In the genomic region with DNA sequence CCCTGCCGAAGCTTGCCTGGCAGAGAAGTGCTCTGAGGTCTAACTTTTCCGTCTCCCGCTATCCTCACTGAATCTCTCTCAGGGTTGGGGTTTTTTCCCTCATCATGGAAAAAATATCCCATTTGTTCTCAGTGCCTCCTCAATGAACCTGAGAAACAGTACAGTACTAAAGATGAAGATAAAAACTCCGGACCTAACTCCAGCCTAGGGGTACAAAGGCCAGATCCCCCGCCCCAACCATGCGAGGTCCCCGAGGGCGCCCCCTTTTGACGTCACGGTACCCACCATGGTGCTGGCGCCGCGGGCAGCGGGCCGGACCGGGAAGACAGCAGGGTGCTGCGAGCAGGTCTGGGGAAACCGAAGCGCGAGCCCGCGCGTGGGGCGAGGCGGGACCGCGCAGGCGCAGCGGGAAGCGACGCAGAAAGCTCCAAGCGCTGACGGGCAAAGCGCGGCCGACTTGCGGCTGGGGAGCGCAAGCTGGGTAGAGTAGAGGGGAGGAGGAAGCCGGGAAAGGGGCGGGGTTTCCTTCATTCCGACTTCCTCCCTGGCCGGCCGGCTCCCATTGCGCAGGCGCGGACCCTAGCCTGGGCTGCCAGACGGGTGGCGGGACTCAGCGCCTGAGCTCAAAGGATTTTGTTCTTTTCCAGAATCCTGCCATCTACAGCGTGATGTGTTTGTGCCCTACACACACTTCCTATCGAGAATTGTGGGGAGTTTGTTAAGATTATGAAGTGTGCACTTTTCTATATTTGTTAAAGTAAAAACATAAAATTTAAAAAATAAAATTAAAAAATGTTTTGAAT, we compare ENCODE assay signal across 8 cellular contexts. TPM values are rescaled to one million over a fixed set of nuclear protein-coding genes. Genes with fewer than 3 reads are reported as not detected.
DNase-seq lines count a peak whose midpoint lies in the region; ATAC-seq lines count a peak whose summit lies in the region.

LSM2 (minus strand) TSS at position 497 of the 803 bp plus-strand sequence; CDS start at position 288, 209 bp downstream.

- peak within 1 kb of the TSS; percentile 88 for H3K27ac ChIP-seq in effector memory CD4-positive, alpha-beta T cell (ENCODE audit: insufficient read depth, low read length, poor library complexity, severe bottlenecking)

- H3K4me1 ChIP-seq in effector memory CD4-positive, alpha-beta T cell (ENCODE audit: control insufficient read depth, insufficient read depth, low read length, poor library complexity, severe bottlenecking): peaks cover 8% of the 10 kb centered on the region

- peaks cover 13% of the 10 kb centered on the region for H3K4me1 Mint-ChIP-seq in memory B cell

- H3K27ac Mint-ChIP-seq in memory B cell: peak within 1 kb of the TSS; percentile 93

- peak; percentile 95 for DNase-seq in CMK (ENCODE audit: low read depth)
- DNase-seq in HS-5 (ENCODE audit: low read depth): peak; percentile 73
- peak; percentile 69 for DNase-seq in NK-92 (lab: John Stamatoyannopoulos, UW; ENCODE audit: unreplicated experiment)
- DNase-seq in effector memory CD4-positive, alpha-beta T cell: peak; percentile 94 to 96 (median 96)
- DNase-seq in memory B cell (ENCODE audit: low spot score in 2 of 2): peak; percentile 92 to 95
- peak; percentile 98 for DNase-seq in stimulated activated CD8-positive, alpha-beta memory T cell treated with anti-CD3 and anti-CD28 coated beads, Interleukin-12 subunit alpha, Interleukin-12 subunit beta, amount 100 ng/mL, for 24 hours (ENCODE audit: extremely low read depth)

- peak within 1 kb of the TSS; percentile 88 for H3K4me3 Mint-ChIP-seq in memory B cell

- POLR2A ChIA-PET in activated CD8-positive, alpha-beta memory T cell treated with anti-CD3 and anti-CD28 coated beads for 36 hours (lab: Charles Lee): interaction anchor here (0.6 to 3.1 kb wide), 13 partner anchors 8 to 1184 kb away, joined by 3 to 20 read pairs (median 4); partner anchors contain the start of genes GPANK1, HSPA1A, HSPA1B and HSPA1L

- no peaks in the 10 kb centered on the region for H3K9me3 Mint-ChIP-seq in memory B cell

- peak within 1 kb of the TSS; percentile 84 for H3K4me3 ChIP-seq in effector memory CD4-positive, alpha-beta T cell (ENCODE audit: insufficient read depth, low read depth, low read length, poor library complexity, severe bottlenecking)

- H3K27me3 ChIP-seq in effector memory CD4-positive, alpha-beta T cell (replicated peaks; ENCODE audit: control insufficient read depth, insufficient read depth, low read length, poor library complexity, severe bottlenecking): no peaks in the 10 kb centered on the region

- H3K36me3 ChIP-seq in effector memory CD4-positive, alpha-beta T cell (ENCODE audit: control insufficient read depth, insufficient read depth, low read length): peaks cover 11% of the 10 kb centered on the region

- CTCF ChIA-PET in activated CD8-positive, alpha-beta memory T cell treated with anti-CD3 and anti-CD28 coated beads for 36 hours (lab: Charles Lee): interaction anchor here (0.6 to 2.0 kb wide), 10 partner anchors 9 to 1518 kb away, joined by 3 to 10 read pairs (median 4); partner anchors contain the start of genes HSPA1B and VARS1

- ATAC-seq in GM19467 (IDR thresholded peaks at IDR 0.05; ENCODE audit: unreplicated experiment) (peak; percentile 87), memory B cell (ENCODE audit: low read depth) (peak; percentile 97)

- no peaks in the 10 kb centered on the region for H3K27me3 Mint-ChIP-seq in memory B cell

- H3K36me3 Mint-ChIP-seq in memory B cell: peaks cover 10% of the 10 kb centered on the region

- H3K9me3 ChIP-seq in effector memory CD4-positive, alpha-beta T cell (ENCODE audit: control insufficient read depth, low read length): no peaks in the 10 kb centered on the region

RNA-seq across cellular contexts. Expression of gene LSM2, which starts in this region (rescaled TPM):
- 100 to 1,000 TPM; 154 to 166 TPM for total RNA-seq in activated CD8-positive, alpha-beta memory T cell treated with anti-CD3 and anti-CD28 coated beads for 36 hours

Comparison
In these comparisons a context has a peak if more than half of its experiments do, and no peak if none do; other contexts are left out.
1. Peak in every context shown above with its lines: DNase-seq, ATAC-seq, H3K4me3 ChIP-seq and H3K27ac ChIP-seq.